Comparison of ENCODE assay signal across 8 cellular contexts in the genomic region with DNA sequence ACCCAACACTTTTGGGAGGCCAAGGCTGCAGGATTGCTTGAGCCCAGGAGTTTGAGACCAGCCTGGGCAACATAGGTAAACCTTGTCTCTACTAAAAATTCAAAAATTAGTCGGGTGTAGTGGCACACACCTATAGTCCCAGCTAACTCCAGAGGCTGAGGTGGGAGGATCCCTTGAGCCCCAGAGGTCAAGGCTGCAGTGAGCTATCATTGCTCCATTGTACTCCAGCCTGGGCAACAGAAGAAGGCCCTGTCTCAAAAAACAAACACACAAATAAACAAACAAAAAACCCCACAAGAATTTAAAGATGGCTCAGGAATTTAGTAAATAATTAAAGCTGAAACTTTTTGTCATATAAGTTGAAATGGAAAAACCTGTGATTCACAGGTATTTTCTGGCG.
"Had no signal": no experiment of that assay in that cellular context is flagged by ENCODE, and none has a peak within 500 bp of the region (broad histone marks: within the 10 kb centered on the region; RNA-seq: fewer than 3 reads in every experiment).

No MANE protein-coding gene starts in this region.

- DNase-seq: GDM1, GF-D8 had no signal

- FAIRE-seq: G401.6, GM12878, GM12891, GM12892, GM18507, GM19239 had no signal

- H3K4me3 ChIP-seq: GM12878 had no signal

- ATAC-seq: GM12878 had no signal
